In the genomic region with DNA sequence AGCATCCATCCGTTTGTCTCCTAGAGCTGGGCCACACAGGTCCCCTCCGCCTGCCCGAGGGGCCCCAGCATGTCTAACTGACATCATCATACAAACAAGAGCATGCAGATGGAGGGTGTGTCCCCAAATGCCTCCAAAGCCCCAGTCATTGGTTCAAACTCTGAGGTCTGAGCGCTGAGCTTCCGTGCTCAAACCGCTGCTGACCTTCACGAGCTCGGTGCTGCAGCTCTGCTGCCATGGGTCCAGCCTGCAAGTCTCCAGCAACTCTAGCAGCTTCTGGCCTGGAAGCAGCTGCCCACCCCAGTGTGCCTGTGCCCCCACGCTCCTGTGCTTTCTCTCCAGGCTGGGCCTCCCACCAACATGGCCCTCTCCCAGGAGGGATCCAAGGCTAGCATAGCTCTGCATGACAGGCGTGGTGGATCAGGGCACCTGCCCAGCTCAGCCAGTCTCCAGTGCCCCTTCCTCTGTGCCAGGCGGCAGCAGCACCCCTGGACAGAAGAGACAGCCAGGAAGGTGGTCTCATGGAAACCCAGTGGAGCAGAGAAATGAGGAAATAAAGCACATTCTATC, we compare ENCODE assay signal across 1 cellular context.
TF ChIP-seq lines count a peak whose summit lies in the region.

No MANE protein-coding gene starts in this region.

TF ChIP-seq in H1, 55 proteins besides CTCF, POLR2A, EP300 and RAD21:
- TF ChIP-seq HDAC6 (IDR thresholded peaks at IDR 0.05; ENCODE audit: low read depth, low read length), result no peak
- no peak for TF ChIP-seq JUND (IDR thresholded peaks at IDR 0.05; ENCODE audit: low read length)
- TF ChIP-seq EZH2 (IDR thresholded peaks at IDR 0.05; ENCODE audit: low read depth, low read length, severe bottlenecking), result no peak
- TF ChIP-seq BRCA1 (IDR thresholded peaks at IDR 0.05; ENCODE audit: low read depth, low read length), result no peak
- TF ChIP-seq CHD7 (IDR thresholded peaks at IDR 0.05; ENCODE audit: insufficient replicate concordance, low read length), result no peak
- TF ChIP-seq PHF8 (conservative IDR thresholded peaks at IDR 0.05; ENCODE audit: low read depth, low read length), result no peak
- no peak for TF ChIP-seq SP2 (IDR thresholded peaks at IDR 0.05; ENCODE audit: low read length)
- TF ChIP-seq RBBP5 (IDR thresholded peaks at IDR 0.05; ENCODE audit: borderline replicate concordance, low read depth, low read length), result no peak
- TF ChIP-seq CHD2 (IDR thresholded peaks at IDR 0.05; ENCODE audit: low read length), result no peak
- TF ChIP-seq KDM1A (IDR thresholded peaks at IDR 0.05; ENCODE audit: borderline replicate concordance, low read length), result no peak
- TF ChIP-seq RNF2 (IDR thresholded peaks at IDR 0.05; ENCODE audit: borderline replicate concordance, low read depth, low read length, missing control alignments, poor library complexity, severe bottlenecking), result no peak
- no peak for TF ChIP-seq CHD1 (IDR thresholded peaks at IDR 0.05; ENCODE audit: low read depth, low read length)
